In genomic region chr6:107496041-107496440, GRCh38 we compare ENCODE assay signal across 17 cellular contexts. TPM values are rescaled to one million over a fixed set of nuclear protein-coding genes. Genes with fewer than 3 reads are reported as not detected.
DNase-seq lines count a peak whose midpoint lies in the region; ATAC-seq and TF ChIP-seq lines count a peak whose summit lies in the region.
"Had no signal": no experiment of that assay in that cellular context is flagged by ENCODE, and none has a peak within 500 bp of the region (broad histone marks: within the 10 kb centered on the region; RNA-seq: fewer than 3 reads in every experiment).

No MANE protein-coding gene starts in this region.

- H3K4me3 Mint-ChIP-seq in neural progenitor cell, result no peak overlapping the region
- H3K4me3 Mint-ChIP-seq: activated naive CD8-positive, alpha-beta T cell treated with anti-CD3 and anti-CD28 coated beads, Interleukin-2, amount 10 ng/mL, durations not matched to agents 7 days and 5 days had no signal

- H4K20me1 ChIP-seq in neural progenitor cell (ENCODE audit: low read depth), result peaks cover 37% of the 10 kb centered on the region

- ATAC-seq in heart left ventricle, result no peak
- no peak for ATAC-seq in HG03025 (IDR thresholded peaks at IDR 0.05; ENCODE audit: low FRiP score, unreplicated experiment)
- no peak for ATAC-seq in GM19023 (IDR thresholded peaks at IDR 0.05; ENCODE audit: unreplicated experiment)

- peaks cover 96% of the 10 kb centered on the region for H3K79me2 ChIP-seq in neural progenitor cell (ENCODE audit: low read depth)

- TF ChIP-seq EP300 in esophagus muscularis mucosa (IDR thresholded peaks at IDR 0.05), result no peak

- H3F3A ChIP-seq in neural progenitor cell (ENCODE audit: low read depth), result peaks cover 27% of the 10 kb centered on the region

- no peak overlapping the region for H3K4me2 ChIP-seq in neural progenitor cell

- H3K36me3 ChIP-seq in heart left ventricle, result no peaks in the 10 kb centered on the region
- no peaks in the 10 kb centered on the region for H3K36me3 ChIP-seq in esophagus muscularis mucosa
- no peaks in the 10 kb centered on the region for H3K36me3 ChIP-seq in neural progenitor cell
- H3K36me3 ChIP-seq in vagina, result no peaks in the 10 kb centered on the region

- no peak overlapping the region for H3K9ac ChIP-seq in neural progenitor cell

- H3K27me3 ChIP-seq in heart left ventricle, result peaks cover 0 to 14% (median 0%) of the 10 kb centered on the region in 9 donors
- H3K27me3 ChIP-seq in esophagus muscularis mucosa, result no peaks in the 10 kb centered on the region
- H3K27me3 ChIP-seq in neural progenitor cell, result no peaks in the 10 kb centered on the region
- H3K27me3 ChIP-seq in vagina, result no peaks in the 10 kb centered on the region

- H3K4me1 Mint-ChIP-seq in neural progenitor cell, result peaks cover 28% of the 10 kb centered on the region

- no peak for TF ChIP-seq CTCF in heart left ventricle (IDR thresholded peaks at IDR 0.05)
- TF ChIP-seq CTCF in esophagus muscularis mucosa (IDR thresholded peaks at IDR 0.05), result no peak
- TF ChIP-seq CTCF in neural progenitor cell (IDR thresholded peaks at IDR 0.05), result no peak
- no peak for TF ChIP-seq CTCF in vagina (IDR thresholded peaks at IDR 0.05)

- no peaks in the 10 kb centered on the region for H3K9me3 Mint-ChIP-seq in neural progenitor cell
- H3K9me3 Mint-ChIP-seq: activated naive CD8-positive, alpha-beta T cell treated with anti-CD3 and anti-CD28 coated beads, Interleukin-2, amount 10 ng/mL, durations not matched to agents 7 days and 5 days had no signal

- peak overlapping the region; percentile 27 for H3K27ac Mint-ChIP-seq in neural progenitor cell
- H3K27ac Mint-ChIP-seq: activated naive CD8-positive, alpha-beta T cell treated with anti-CD3 and anti-CD28 coated beads, Interleukin-2, amount 10 ng/mL, durations not matched to agents 7 days and 5 days had no signal

- TF ChIP-seq POLR2A in heart left ventricle (IDR thresholded peaks at IDR 0.05) (no peak), esophagus muscularis mucosa (IDR thresholded peaks at IDR 0.05; ENCODE audit: low read depth) (no peak), vagina (IDR thresholded peaks at IDR 0.05) (no peak)

- H3K27me3 Mint-ChIP-seq in neural progenitor cell (ENCODE audit: insufficient read depth, low read depth), result no peaks in the 10 kb centered on the region

- no peak for DNase-seq in heart left ventricle
- no peak for DNase-seq in cardiac septum (ENCODE audit: low spot score)
- no peak for DNase-seq in esophagus muscularis mucosa (ENCODE audit: extremely low spot score)
- no peak for DNase-seq in neural progenitor cell (ENCODE audit: low spot score)
- no peak for DNase-seq in vagina (ENCODE audit: extremely low spot score in 2 of 2)
- no peak for DNase-seq in SW 1271 (lab: John Stamatoyannopoulos, UW)
- DNase-seq: activated CD4-positive, alpha-beta T cell treated with anti-CD3 and anti-CD28 coated beads for 4 hours; activated naive CD8-positive, alpha-beta T cell treated with anti-CD3 and anti-CD28 coated beads, Interleukin-2, amount 10 ng/mL, durations not matched to agents 7 days and 5 days; activated T-cell treated with anti-CD3 and anti-CD28 coated beads, Interleukin-2, amount 50 U/mL, for 1 hour; NCI-H2171; SIG-M5; stimulated activated naive CD4-positive, alpha-beta T cell treated with Interleukin-2 at 50 U/mL for 16 hours; T1000 had no signal

- H2AFZ ChIP-seq in neural progenitor cell (replicated peaks), result no peak overlapping the region

- H3K27ac ChIP-seq in heart left ventricle (peak overlapping the region; percentile 72 to 90 (median 84)), esophagus muscularis mucosa (replicated peaks in 1 of 4) (peak overlapping the region; percentile 87 to 92 (median 90)), neural progenitor cell (no peak overlapping the region), vagina (peak overlapping the region; percentile 35)
- H3K27ac ChIP-seq: C4-2B had no signal

- intact Hi-C loops in heart left ventricle (cut with DNase I), result loop anchor here in 6 of 10 donors (5.0 to 10.0 kb wide), 5 partner anchors 36 to 179 kb away; no protein-coding TSS in a partner anchor
- intact Hi-C loops in cardiac septum (cut with DNase I), result no loop called here
- intact Hi-C loops in esophagus muscularis mucosa (cut with DNase I), result no loop called here
- intact Hi-C loops in vagina (cut with DNase I), result loop anchor here (10.0 kb wide), 1 partner anchor 169 kb away; no protein-coding TSS in a partner anchor

- WGBS in heart left ventricle, 4 donors, result 43 to 46% (median 44%) methylated on average over 3 of the region's 3 CpGs
- 45% methylated on average over 3 of the region's 3 CpGs for WGBS in esophagus muscularis mucosa

- peaks cover 5% of the 10 kb centered on the region for H3K36me3 Mint-ChIP-seq in neural progenitor cell
- H3K36me3 Mint-ChIP-seq: activated naive CD8-positive, alpha-beta T cell treated with anti-CD3 and anti-CD28 coated beads, Interleukin-2, amount 10 ng/mL, durations not matched to agents 7 days and 5 days had no signal

- H3K4me1 ChIP-seq in heart left ventricle (peaks cover 3 to 78% (median 55%) of the 10 kb centered on the region in 12 donors), esophagus muscularis mucosa (peaks cover 45 to 90% (median 85%) of the 10 kb centered on the region in 4 donors), neural progenitor cell (peaks cover 63% of the 10 kb centered on the region), vagina (peaks cover 31% of the 10 kb centered on the region)

- H3K4me3 ChIP-seq in heart left ventricle (peak overlapping the region in 1 of 12 donors; percentile 10), esophagus muscularis mucosa (peak overlapping the region in 1 of 4 donors; percentile 27), neural progenitor cell (no peak overlapping the region), vagina (no peak overlapping the region)
- H3K4me3 ChIP-seq: smooth muscle cell had no signal

- H3K9me3 ChIP-seq in heart left ventricle (no peaks in the 10 kb centered on the region), esophagus muscularis mucosa (no peaks in the 10 kb centered on the region), neural progenitor cell (ENCODE audit: low read depth) (no peaks in the 10 kb centered on the region), vagina (no peaks in the 10 kb centered on the region)

RNA-seq across cellular contexts. Expression of gene SOBP, which starts 6.1 kb away (rescaled TPM):
- 10 to 100 TPM; 14.6 to 24.9 (median 16.5) TPM for total RNA-seq in heart left ventricle
- 10 to 100 TPM; 10.6 to 11.4 TPM for polyA plus RNA-seq in heart left ventricle
- 28.7 TPM for total RNA-seq in cardiac septum
- 10 to 100 TPM; 18.6 to 44.1 (median 27.6) TPM for total RNA-seq in esophagus muscularis mucosa
- 11.0 and 12.6 TPM in 2 replicates for total RNA-seq in neural progenitor cell (ENCODE audit: low replicate concordance)
- 13.3 TPM for total RNA-seq in vagina

RNA-seq across cellular contexts. Expression of gene PDSS2, which starts 36.7 kb away (rescaled TPM):
- total RNA-seq in heart left ventricle (10 to 100 TPM; 13.2 to 24.4 (median 14.4) TPM), cardiac septum (16.8 TPM), esophagus muscularis mucosa (10 to 100 TPM in 1 of 4 donors, 1 to 10 TPM in 3; 6.6 to 10.8 (median 8.7) TPM), neural progenitor cell (ENCODE audit: low replicate concordance) (11.6 and 14.9 TPM in 2 replicates), vagina (18.7 TPM)
- polyA plus RNA-seq in heart left ventricle, result 10 to 100 TPM in 1 of 2 donors, 1 to 10 TPM in 1; 7.2 to 16.5 TPM

Comparison
In these comparisons a context has a peak if more than half of its experiments do, and no peak if none do; other contexts are left out.
1. intact Hi-C loops: an anchor here in heart left ventricle (5.0 to 10.0 kb wide) and vagina (10.0 kb wide); none called in cardiac septum and esophagus muscularis mucosa.